1 cellular context compared by ENCODE assay signal in genomic region chr14:58122546-58122945, GRCh38. TPM values are rescaled to one million over a fixed set of nuclear protein-coding genes. Genes with fewer than 3 reads are reported as not detected.
"Had no signal": no experiment of that assay in that cellular context is flagged by ENCODE, and none has a peak within 500 bp of the region (broad histone marks: within the 10 kb centered on the region; RNA-seq: fewer than 3 reads in every experiment).

No MANE protein-coding gene starts in this region.

RNA-seq across cellular contexts. Expression of gene ARMH4, which starts 29.5 kb away (rescaled TPM):
- total RNA-seq: HT-29 had no signal
